Comparison of ENCODE assay signal across 8 cellular contexts in the genomic region with DNA sequence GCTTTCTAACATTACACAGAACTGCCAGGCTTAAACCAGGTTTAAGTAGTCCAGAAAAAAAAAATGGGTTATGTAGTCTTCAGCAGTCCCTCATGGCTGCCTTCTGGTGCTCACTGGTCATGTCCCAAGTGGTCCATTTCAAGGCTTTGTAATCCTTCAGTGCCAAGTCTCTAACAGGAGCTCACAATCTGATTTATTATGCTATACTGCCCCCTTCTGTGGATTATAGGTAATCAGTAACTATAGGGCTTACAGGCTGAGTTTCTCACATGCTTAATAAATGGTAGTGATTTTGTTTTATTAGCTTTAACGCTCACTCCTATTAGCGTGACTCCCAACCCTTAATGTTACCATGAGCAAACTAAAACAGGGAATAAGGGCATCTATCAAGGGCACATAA.
A peak's percentile ranks its signal among the peaks of the same experiment; 100 is the strongest.
DNase-seq lines count a peak whose midpoint lies in the region; ATAC-seq, FAIRE-seq and TF ChIP-seq lines count a peak whose summit lies in the region.

No MANE protein-coding gene starts in this region.

- ATAC-seq in activated T-cell treated with anti-CD3 and anti-CD28 coated beads, Interleukin-2, amount 50 U/mL, for 4 hours, result peak; percentile 34 to 39
- ATAC-seq in HG03520 (IDR thresholded peaks at IDR 0.05; ENCODE audit: unreplicated experiment) (peak; percentile 57), gastrocnemius medialis (no peak)

- no peak for DNase-seq in activated T-cell treated with anti-CD3 and anti-CD28 coated beads, Interleukin-2, amount 50 U/mL, for 4 hours
- DNase-seq in activated T-cell treated with anti-CD3 and anti-CD28 coated beads, Interleukin-2, amount 50 U/mL, for 1 hour, result no peak
- DNase-seq in SW 1271 (lab: John Stamatoyannopoulos, UW) (peak; percentile 2 to 8), keratinocyte (ENCODE audit: low read depth, low spot score) (no peak), islet precursor cell (no peak), uterus (no peak), gastrocnemius medialis (no peak)

- no peaks in the 10 kb centered on the region for H3K9me3 Mint-ChIP-seq in activated T-cell treated with anti-CD3 and anti-CD28 coated beads, Interleukin-2, amount 50 U/mL, for 4 hours

- H3K27ac ChIP-seq in keratinocyte (ENCODE audit: control insufficient read depth, insufficient read depth, low read length) (no peak overlapping the region), uterus (no peak overlapping the region), gastrocnemius medialis (no peak overlapping the region)

- no peaks in the 10 kb centered on the region for H4K20me1 ChIP-seq in keratinocyte (ENCODE audit: control insufficient read depth, extremely low read depth, insufficient read depth, low read length)

- no peak overlapping the region for H2AFZ ChIP-seq in keratinocyte (ENCODE audit: control insufficient read depth, low read length)

- H3K4me3 ChIP-seq in keratinocyte (ENCODE audit: control insufficient read depth in 2 of 3, extremely low read depth in 1 of 3, insufficient read depth in 2 of 3, low read depth in 1 of 3, low read length in 3 of 3), result no peak overlapping the region
- H3K4me3 ChIP-seq in uterus, result no peak overlapping the region
- H3K4me3 ChIP-seq in gastrocnemius medialis, result no peak overlapping the region

- in situ Hi-C loops in gastrocnemius medialis (cut with MboI; ENCODE audit: low sequenced_read_pairs in 4 of 4), result loop anchor here in 1 of 4 donors (25.0 kb wide), 1 partner anchor 1144 kb away; no protein-coding TSS in a partner anchor

- no peak for FAIRE-seq in keratinocyte (lab: Jason Lieb, UNC)

- TF ChIP-seq POLR2A in uterus (IDR thresholded peaks at IDR 0.05), result no peak
- TF ChIP-seq POLR2A in gastrocnemius medialis (IDR thresholded peaks at IDR 0.05), result no peak

- no peaks in the 10 kb centered on the region for H3K4me1 ChIP-seq in keratinocyte (ENCODE audit: control insufficient read depth, extremely low read depth, insufficient read depth, low read length)
- H3K4me1 ChIP-seq in uterus, result no peaks in the 10 kb centered on the region
- no peaks in the 10 kb centered on the region for H3K4me1 ChIP-seq in gastrocnemius medialis

- no peaks in the 10 kb centered on the region for H3K9me1 ChIP-seq in keratinocyte (ENCODE audit: control insufficient read depth, extremely low read depth, insufficient read depth, low read length)

- intact Hi-C loops in uterus (cut with DNase I; ENCODE audit: low total_unique reads), result no loop called here
- intact Hi-C loops in gastrocnemius medialis (cut with DNase I; ENCODE audit: low total_unique reads), result no loop called here

- peaks cover 2% of the 10 kb centered on the region for H3K4me1 Mint-ChIP-seq in activated T-cell treated with anti-CD3 and anti-CD28 coated beads, Interleukin-2, amount 50 U/mL, for 4 hours (ENCODE audit: low read depth)

- H3K4me2 ChIP-seq in keratinocyte (ENCODE audit: control insufficient read depth, extremely low read depth, insufficient read depth, low read depth, low read length), result no peak overlapping the region

- H3K79me2 ChIP-seq in keratinocyte (ENCODE audit: control insufficient read depth, insufficient read depth, low read length), result no peaks in the 10 kb centered on the region

- TF ChIP-seq CTCF in keratinocyte (optimal IDR thresholded peaks at IDR 0.05 in 1 of 3, IDR thresholded peaks at IDR 0.05 in 1 of 3, conservative IDR thresholded peaks at IDR 0.05 in 1 of 3; ENCODE audit: extremely low read depth in 1 of 3, insufficient read depth in 2 of 3, low read length in 3 of 3) (peak; percentile 5 to 35 (median 32)), uterus (IDR thresholded peaks at IDR 0.05) (peak in 1 of 4 experiments; percentile 13), gastrocnemius medialis (IDR thresholded peaks at IDR 0.05 in 4 of 5, conservative IDR thresholded peaks at IDR 0.05 in 1 of 5) (peak in 1 of 5 experiments; percentile 26)

- H3K27me3 Mint-ChIP-seq in activated T-cell treated with anti-CD3 and anti-CD28 coated beads, Interleukin-2, amount 50 U/mL, for 4 hours (ENCODE audit: low read depth), result no peaks in the 10 kb centered on the region

- H3K9me3 ChIP-seq in keratinocyte (ENCODE audit: control insufficient read depth, low read depth, low read length), result no peaks in the 10 kb centered on the region
- no peaks in the 10 kb centered on the region for H3K9me3 ChIP-seq in uterus
- no peaks in the 10 kb centered on the region for H3K9me3 ChIP-seq in gastrocnemius medialis

- dilution Hi-C loops in keratinocyte (cut with MboI; ENCODE audit: extremely low pct_ligation_motif_present, low sequenced_read_pairs), result no loop called here

- no peaks in the 10 kb centered on the region for H3K36me3 Mint-ChIP-seq in activated T-cell treated with anti-CD3 and anti-CD28 coated beads, Interleukin-2, amount 50 U/mL, for 4 hours (ENCODE audit: insufficient read depth)

- H3K27me3 ChIP-seq in keratinocyte (ENCODE audit: control insufficient read depth, extremely low read depth, insufficient read depth, low read length), result no peaks in the 10 kb centered on the region
- no peaks in the 10 kb centered on the region for H3K27me3 ChIP-seq in uterus
- H3K27me3 ChIP-seq in gastrocnemius medialis, result no peaks in the 10 kb centered on the region

- H3K9ac ChIP-seq in keratinocyte (ENCODE audit: control insufficient read depth, extremely low read depth, insufficient read depth, low read length), result no peak overlapping the region

- no peaks in the 10 kb centered on the region for H3K36me3 ChIP-seq in keratinocyte (ENCODE audit: control insufficient read depth in 2 of 2, extremely low read depth in 1 of 2, insufficient read depth in 2 of 2, low read length in 2 of 2)
- no peaks in the 10 kb centered on the region for H3K36me3 ChIP-seq in uterus
- no peaks in the 10 kb centered on the region for H3K36me3 ChIP-seq in gastrocnemius medialis

- no peak overlapping the region for H3K4me3 Mint-ChIP-seq in activated T-cell treated with anti-CD3 and anti-CD28 coated beads, Interleukin-2, amount 50 U/mL, for 4 hours

Comparison
In these comparisons a context has a peak if more than half of its experiments do, and no peak if none do; other contexts are left out.
1. ATAC-seq: peak in activated T-cell treated with anti-CD3 and anti-CD28 coated beads, Interleukin-2, amount 50 U/mL, for 4 hours (2 of 2) and HG03520 (single experiment); none in gastrocnemius medialis (0 of 2).
2. DNase-seq: peak in SW 1271 (2 of 2); none in activated T-cell treated with anti-CD3 and anti-CD28 coated beads, Interleukin-2, amount 50 U/mL, for 4 hours (single experiment), activated T-cell treated with anti-CD3 and anti-CD28 coated beads, Interleukin-2, amount 50 U/mL, for 1 hour (single experiment), keratinocyte (single experiment), islet precursor cell (single experiment), uterus (0 of 2) and gastrocnemius medialis (0 of 2).